In genomic region chr1:83818916-83819315, GRCh38 we compare ENCODE assay signal across 12 cellular contexts.
A peak's percentile ranks its signal among the peaks of the same experiment; 100 is the strongest.
DNase-seq lines count a peak whose midpoint lies in the region; TF ChIP-seq lines count a peak whose summit lies in the region.
"Had no signal": no experiment of that assay in that cellular context is flagged by ENCODE, and none has a peak within 500 bp of the region (broad histone marks: within the 10 kb centered on the region; RNA-seq: fewer than 3 reads in every experiment).

No MANE protein-coding gene starts in this region.

- H3K4me1 ChIP-seq in PC-9 (replicated peaks; ENCODE audit: insufficient read depth) (peaks cover 10% of the 10 kb centered on the region; the same call in 1 of the 2 replicates), H9 (ENCODE audit: insufficient read depth, low read length) (no peaks in the 10 kb centered on the region)

- no peak overlapping the region for H2AK5ac ChIP-seq in H9 (ENCODE audit: insufficient read length, low read length)

- no peak overlapping the region for H4K5ac ChIP-seq in H9 (ENCODE audit: insufficient read length, low read depth, low read length)

- CTCF ChIA-PET in PC-9 (lab: Charles Lee) = no interaction called here

- H3K27me3 Mint-ChIP-seq in osteocyte (ENCODE audit: unreplicated experiment) (no peaks in the 10 kb centered on the region), glutamatergic neuron (ENCODE audit: unreplicated experiment) (no peaks in the 10 kb centered on the region), H9 (ENCODE audit: low read depth) (no peaks in the 10 kb centered on the region)
- H3K27me3 Mint-ChIP-seq: activated naive CD8-positive, alpha-beta T cell treated with anti-CD3 and anti-CD28 coated beads for 36 hours; stimulated activated naive CD8-positive, alpha-beta T cell treated with anti-CD3 and anti-CD28 coated beads, Interleukin-15, Interleukin-2, amounts not matched to agents 100 ng/mL and 50 ng/mL, for 24 hours had no signal

- DNase-seq in GM04503 (ENCODE audit: low read depth) = peak; percentile 79
- peak in 1 of 2 experiments; percentile 42 for DNase-seq in PC-9
- peak; percentile 23 to 57 for DNase-seq in erythroblast (lab: John Stamatoyannopoulos, UW)
- DNase-seq in osteocyte (ENCODE audit: extremely low spot score, unreplicated experiment) = no peak
- no peak for DNase-seq in hippocampal formation (lab: John Stamatoyannopoulos, UW)
- DNase-seq in GM03348 (ENCODE audit: low spot score) = no peak
- no peak for DNase-seq in glutamatergic neuron
- no peak for DNase-seq in H9
- DNase-seq: activated CD4-positive, alpha-beta T cell treated with anti-CD3 and anti-CD28 coated beads for 1 hour; activated naive CD8-positive, alpha-beta T cell treated with anti-CD3 and anti-CD28 coated beads for 36 hours had no signal

- H3K36me3 Mint-ChIP-seq in osteocyte (ENCODE audit: unreplicated experiment) (no peaks in the 10 kb centered on the region), glutamatergic neuron (ENCODE audit: unreplicated experiment) (peaks cover 6% of the 10 kb centered on the region), H9 (ENCODE audit: insufficient read depth in 1 of 3, low read depth in 3 of 3) (no peaks in the 10 kb centered on the region)

- no peak overlapping the region for H2BK20ac ChIP-seq in H9 (ENCODE audit: low read depth, low read length, poor library complexity, severe bottlenecking)

- no peaks in the 10 kb centered on the region for H3K79me1 ChIP-seq in H9 (ENCODE audit: insufficient read depth, low read depth, low read length, poor library complexity, severe bottlenecking)

- H3K79me2 ChIP-seq in PC-9 (ENCODE audit: low read depth) (no peaks in the 10 kb centered on the region), H9 (ENCODE audit: insufficient read depth, low read length) (no peaks in the 10 kb centered on the region)

- no peak overlapping the region for H3T11ph ChIP-seq in H9 (ENCODE audit: low read length)

- peak overlapping the region; percentile 5 for H3K27ac Mint-ChIP-seq in osteocyte (ENCODE audit: unreplicated experiment)
- H3K27ac Mint-ChIP-seq in glutamatergic neuron (ENCODE audit: unreplicated experiment) = no peak overlapping the region
- H3K27ac Mint-ChIP-seq in H9 = no peak overlapping the region
- H3K27ac Mint-ChIP-seq: activated naive CD8-positive, alpha-beta T cell treated with anti-CD3 and anti-CD28 coated beads for 36 hours; stimulated activated naive CD8-positive, alpha-beta T cell treated with anti-CD3 and anti-CD28 coated beads, Interleukin-15, Interleukin-2, amounts not matched to agents 100 ng/mL and 50 ng/mL, for 24 hours had no signal

- no TSS peak for BruUV-seq in PC-9 (replicated peaks; lab: Mats Ljungman, UMichigan)

- POLR2A ChIA-PET in PC-9 (lab: Charles Lee; ENCODE audit: unreplicated experiment) = no interaction called here

- H3K4me3 Mint-ChIP-seq in osteocyte (ENCODE audit: unreplicated experiment) (no peak overlapping the region), glutamatergic neuron (ENCODE audit: unreplicated experiment) (no peak overlapping the region), H9 (no peak overlapping the region)
- H3K4me3 Mint-ChIP-seq: activated naive CD8-positive, alpha-beta T cell treated with anti-CD3 and anti-CD28 coated beads for 36 hours; stimulated activated naive CD8-positive, alpha-beta T cell treated with anti-CD3 and anti-CD28 coated beads, Interleukin-15, Interleukin-2, amounts not matched to agents 100 ng/mL and 50 ng/mL, for 24 hours had no signal

- H2AFZ ChIP-seq in PC-9 (no peak overlapping the region; the same call in 1 of the 2 replicates), H9 (ENCODE audit: low read length) (no peak overlapping the region)

- intact Hi-C loops in PC-9 (cut with micrococcal nuclease; ENCODE audit: unreplicated experiment) = no loop called here

- no peak overlapping the region for H4K8ac ChIP-seq in H9 (replicated peaks; ENCODE audit: insufficient read length, low read depth, low read length)

- no peak overlapping the region for H2BK12ac ChIP-seq in H9 (ENCODE audit: insufficient read length, low read depth, low read length)

- H3K27ac ChIP-seq in PC-9 (no peak overlapping the region; the same call in 1 of the 2 replicates), H9 (ENCODE audit: insufficient read length, low read depth, low read length) (no peak overlapping the region)
- H3K27ac ChIP-seq: KMS-11 had no signal

- no peak overlapping the region for H3K23ac ChIP-seq in H9 (ENCODE audit: insufficient read length, low read depth, low read length)

- H3K4me1 Mint-ChIP-seq in osteocyte (ENCODE audit: unreplicated experiment) (peaks cover 5% of the 10 kb centered on the region), glutamatergic neuron (ENCODE audit: low read depth, unreplicated experiment) (peaks cover 4% of the 10 kb centered on the region), H9 (peaks cover 3 to 4% of the 10 kb centered on the region in 2 experiments; a peak in 2 of 4 replicates)
- H3K4me1 Mint-ChIP-seq: activated naive CD8-positive, alpha-beta T cell treated with anti-CD3 and anti-CD28 coated beads for 36 hours had no signal

- no peak overlapping the region for H3K18ac ChIP-seq in H9 (ENCODE audit: insufficient read length, low read depth, low read length)

- H3K9me3 Mint-ChIP-seq in osteocyte (ENCODE audit: unreplicated experiment) (no peaks in the 10 kb centered on the region), glutamatergic neuron (ENCODE audit: unreplicated experiment) (no peaks in the 10 kb centered on the region), H9 (no peaks in the 10 kb centered on the region; a peak in 1 of 5 replicates)

- no peak overlapping the region for H4K91ac ChIP-seq in H9 (ENCODE audit: insufficient read length, low read depth, low read length)

- H3K14ac ChIP-seq in H9 (ENCODE audit: insufficient read depth, low read length) = no peak overlapping the region

- H4K20me1 ChIP-seq in PC-9 (ENCODE audit: insufficient read depth) (no peaks in the 10 kb centered on the region), H9 (ENCODE audit: control insufficient read depth, insufficient read depth, insufficient read length) (no peaks in the 10 kb centered on the region)

- no peak overlapping the region for H2BK5ac ChIP-seq in H9 (ENCODE audit: insufficient read length, low read length)

- H3K9me3 ChIP-seq in PC-9 (ENCODE audit: insufficient read depth, low read depth) (no peaks in the 10 kb centered on the region), H9 (ENCODE audit: control insufficient read depth, low read depth, low read length) (no peaks in the 10 kb centered on the region)

- H3K27me3 ChIP-seq in PC-9 (ENCODE audit: insufficient read depth, low read depth) (no peaks in the 10 kb centered on the region), H9 (ENCODE audit: insufficient read depth, low read length) (no peaks in the 10 kb centered on the region)

- H3F3A ChIP-seq in PC-9 (ENCODE audit: insufficient read depth, low read depth) = no peaks in the 10 kb centered on the region

- H3K9me2 ChIP-seq in PC-9 (ENCODE audit: insufficient read depth) = no peaks in the 10 kb centered on the region

- no peak overlapping the region for H2BK120ac ChIP-seq in H9 (ENCODE audit: low read depth, low read length, poor library complexity, severe bottlenecking)

- H3K4ac ChIP-seq in H9 (ENCODE audit: low read depth, low read length) = no peak overlapping the region

- H3K4me2 ChIP-seq in PC-9 (peak overlapping the region; percentile 12; the same call in 1 of the 2 replicates), H9 (ENCODE audit: insufficient read depth, insufficient read length, low read length) (no peak overlapping the region)
- H3K4me2 ChIP-seq: KMS-11 had no signal

- TF ChIP-seq CTCF in PC-9 (conservative IDR thresholded peaks at IDR 0.05) (no peak), osteocyte (IDR thresholded peaks at IDR 0.05) (no peak), glutamatergic neuron (IDR thresholded peaks at IDR 0.05; ENCODE audit: partially characterized antibody, unreplicated experiment) (no peak), H9 (conservative IDR thresholded peaks at IDR 0.05) (no peak)

- H3K9ac ChIP-seq in H9 (ENCODE audit: extremely low read depth, insufficient read length, low read length) = no peak overlapping the region
- H3K9ac ChIP-seq: KMS-11 had no signal

- H3K36me3 ChIP-seq in PC-9 (ENCODE audit: low read depth) = no peaks in the 10 kb centered on the region

- no peak overlapping the region for H3K56ac ChIP-seq in H9 (ENCODE audit: insufficient read length, low read depth, low read length)

- WGBS in H9 (ENCODE audit: extremely low coverage, insufficient read length, low lambda C conversion rate) = no CpG with 5 or more reads among the region's 2 CpGs

- H3K23me2 ChIP-seq in H9 (ENCODE audit: insufficient read length, low read depth, low read length, poor library complexity, severe bottlenecking) = no peaks in the 10 kb centered on the region

- no peak for TF ChIP-seq POLR2A in erythroblast (IDR thresholded peaks at IDR 0.05; ENCODE audit: low read length)

- no peak overlapping the region for H3K4me3 ChIP-seq in PC-9

- no peak overlapping the region for H2BK15ac ChIP-seq in H9 (ENCODE audit: low read depth, low read length)

Comparison
In these comparisons a context has a peak if more than half of its experiments do, and no peak if none do; other contexts are left out.
1. DNase-seq: peak in GM04503 (single experiment) and erythroblast (2 of 2); none in osteocyte (single experiment), hippocampal formation (0 of 2), GM03348 (single experiment), glutamatergic neuron (single experiment) and H9 (single experiment).